Comparison of ENCODE assay signal across 1 cellular context in genomic region chr16:30953511-30954124, GRCh38.
TF ChIP-seq lines count a peak whose summit lies in the region.

No MANE protein-coding gene starts in this region.

TF ChIP-seq in HepG2, 621 proteins besides CTCF, POLR2A, EP300 and RAD21 (continued from another document and continues in another):
- peak; percentile 65; the same call in 1 of the 2 replicates for TF ChIP-seq ZNF720 (CRISPR knock-in tag; IDR thresholded peaks at IDR 0.05)
- TF ChIP-seq ZNF124 (CRISPR knock-in tag; IDR thresholded peaks at IDR 0.05), result peak; percentile 50; the same call in 1 of the 2 replicates
- 0 out of 2 replicates have a peak, but pooled peaks have one; percentile 23 for TF ChIP-seq AHR (CRISPR knock-in tag; IDR thresholded peaks at IDR 0.05)
- no peak; the same call in 1 of the 2 replicates for TF ChIP-seq MIER3 (CRISPR knock-in tag; IDR thresholded peaks at IDR 0.05; ENCODE audit: borderline replicate concordance)
- no peak for TF ChIP-seq ZSCAN22 (CRISPR knock-in tag; IDR thresholded peaks at IDR 0.05)
- no peak for TF ChIP-seq SAFB2 (CRISPR knock-in tag; IDR thresholded peaks at IDR 0.05; ENCODE audit: borderline replicate concordance, low read depth)
- no peak for TF ChIP-seq ZNF672 (CRISPR knock-in tag; IDR thresholded peaks at IDR 0.05)
- no peak for TF ChIP-seq ZNF567 (CRISPR knock-in tag; IDR thresholded peaks at IDR 0.05; ENCODE audit: borderline replicate concordance)
- TF ChIP-seq HNRNPK (IDR thresholded peaks at IDR 0.05; ENCODE audit: low read depth, low read length, poor library complexity, severe bottlenecking), result no peak
- no peak for TF ChIP-seq ADNP (CRISPR knock-in tag; IDR thresholded peaks at IDR 0.05)
- 0 out of 2 replicates have a peak, but pooled peaks have one; percentile 41 for TF ChIP-seq BHLHE40 (IDR thresholded peaks at IDR 0.05; ENCODE audit: low read length)
- TF ChIP-seq HINFP (CRISPR knock-in tag; IDR thresholded peaks at IDR 0.05; ENCODE audit: low read depth), result no peak
- peak; percentile 33; the same call in 1 of the 2 replicates for TF ChIP-seq ZGPAT (CRISPR knock-in tag; IDR thresholded peaks at IDR 0.05)
- TF ChIP-seq HOXD1 (CRISPR knock-in tag; IDR thresholded peaks at IDR 0.05), result no peak
- no peak for TF ChIP-seq CREBL2 (CRISPR knock-in tag; IDR thresholded peaks at IDR 0.05; ENCODE audit: borderline replicate concordance)
- peak; percentile 61 for TF ChIP-seq PAXIP1 (CRISPR knock-in tag; conservative IDR thresholded peaks at IDR 0.05)
- TF ChIP-seq ARNTL (CRISPR knock-in tag; IDR thresholded peaks at IDR 0.05), result peak; percentile 58; the same call in 1 of the 2 replicates
- no peak for TF ChIP-seq MLXIP (CRISPR knock-in tag; IDR thresholded peaks at IDR 0.05; ENCODE audit: borderline replicate concordance)
- peak; percentile 81 for TF ChIP-seq ZNF274 (CRISPR knock-in tag; IDR thresholded peaks at IDR 0.05)
- TF ChIP-seq PLRG1 (conservative IDR thresholded peaks at IDR 0.05), result no peak
- peak; percentile 63 for TF ChIP-seq ZNF343 (CRISPR knock-in tag; IDR thresholded peaks at IDR 0.05)
- no peak for TF ChIP-seq TIGD3 (CRISPR knock-in tag; IDR thresholded peaks at IDR 0.05; ENCODE audit: borderline replicate concordance)
- TF ChIP-seq CBFB (CRISPR knock-in tag; IDR thresholded peaks at IDR 0.05), result peak; percentile 67; the same call in 1 of the 2 replicates
- no peak for TF ChIP-seq MLX (CRISPR knock-in tag; IDR thresholded peaks at IDR 0.05)
- TF ChIP-seq CCDC6 (CRISPR knock-in tag; IDR thresholded peaks at IDR 0.05), result peak; percentile 67; the same call in 1 of the 2 replicates
- no peak for TF ChIP-seq ZNF749 (CRISPR knock-in tag; IDR thresholded peaks at IDR 0.05; ENCODE audit: borderline replicate concordance)
- no peak for TF ChIP-seq ZFP36L1 (CRISPR knock-in tag; IDR thresholded peaks at IDR 0.05)
- TF ChIP-seq ARID5B (CRISPR knock-in tag; IDR thresholded peaks at IDR 0.05), result peak; percentile 38; the same call in 1 of the 2 replicates
- no peak for TF ChIP-seq SOX13 (IDR thresholded peaks at IDR 0.05)
- TF ChIP-seq SOX13 (CRISPR knock-in tag; conservative IDR thresholded peaks at IDR 0.05 in 1 of 2, IDR thresholded peaks at IDR 0.05 in 1 of 2), result no peak
- TF ChIP-seq HDAC6 (IDR thresholded peaks at IDR 0.05; ENCODE audit: low read depth, low read length), result no peak
- TF ChIP-seq ZNF44 (CRISPR knock-in tag; IDR thresholded peaks at IDR 0.05), result no peak; the same call in 1 of the 2 replicates
- peak; percentile 45; the same call in 1 of the 2 replicates for TF ChIP-seq ZNF776 (CRISPR knock-in tag; IDR thresholded peaks at IDR 0.05)
- no peak for TF ChIP-seq ZNF746 (CRISPR knock-in tag; IDR thresholded peaks at IDR 0.05)
- TF ChIP-seq TCF12 (IDR thresholded peaks at IDR 0.05), result no peak
- 0 out of 2 replicates have a peak, but pooled peaks have one; percentile 66 for TF ChIP-seq TCF12 (CRISPR knock-in tag; IDR thresholded peaks at IDR 0.05)
- peak; percentile 82 for TF ChIP-seq ZNF580 (CRISPR knock-in tag; IDR thresholded peaks at IDR 0.05; ENCODE audit: borderline replicate concordance, low read depth)
- TF ChIP-seq IKZF4 (CRISPR knock-in tag; IDR thresholded peaks at IDR 0.05; ENCODE audit: borderline replicate concordance, low read depth, not compliant biosample characterization), result peak; percentile 40
- no peak; the same call in 1 of the 2 replicates for TF ChIP-seq ZNF160 (CRISPR knock-in tag; IDR thresholded peaks at IDR 0.05)
- no peak for TF ChIP-seq U2AF1 (optimal IDR thresholded peaks at IDR 0.05; ENCODE audit: low read depth, low read length)
- TF ChIP-seq ZMYM2 (CRISPR knock-in tag; IDR thresholded peaks at IDR 0.05), result no peak
- TF ChIP-seq WIZ (CRISPR knock-in tag; IDR thresholded peaks at IDR 0.05), result no peak
- peak; percentile 67; the same call in 1 of the 2 replicates for TF ChIP-seq REPIN1 (CRISPR knock-in tag; IDR thresholded peaks at IDR 0.05; ENCODE audit: borderline replicate concordance, low read depth)
- no peak for TF ChIP-seq ATF4 (CRISPR knock-in tag; IDR thresholded peaks at IDR 0.05)
- no peak for TF ChIP-seq NR3C1 (CRISPR knock-in tag; IDR thresholded peaks at IDR 0.05)
- no peak for TF ChIP-seq PHB2 (IDR thresholded peaks at IDR 0.05; ENCODE audit: partially characterized antibody)
- TF ChIP-seq FOXP4 (CRISPR knock-in tag; IDR thresholded peaks at IDR 0.05), result no peak
